8 cellular contexts compared by ENCODE assay signal in genomic region chr5:65102826-65103673, GRCh38.
DNase-seq lines count a peak whose midpoint lies in the region; ATAC-seq and TF ChIP-seq lines count a peak whose summit lies in the region.

No MANE protein-coding gene starts in this region.

- TF ChIP-seq CTCF in Calu3 (IDR thresholded peaks at IDR 0.05; ENCODE audit: unreplicated experiment) (peak; percentile 29), cardiac muscle cell (IDR thresholded peaks at IDR 0.05; ENCODE audit: low read depth, low read length) (peak; percentile 28)

- DNase-seq in Calu3 (peak; percentile 71), SK-N-DZ (ENCODE audit: low spot score) (peak; percentile 36), cardiac muscle cell (ENCODE audit: low read depth in 1 of 2, low spot score in 1 of 2) (peak in 1 of 2 donors; percentile 77), pulmonary artery endothelial cell (ENCODE audit: low read depth, low spot score) (peak; percentile 29), NCI-H446 treated with DMSO at 0.1 percent for 48 hours (lab: John Stamatoyannopoulos, UW) (no peak)

- no peaks in the 10 kb centered on the region for H3K27me3 Mint-ChIP-seq in Calu3 (ENCODE audit: unreplicated experiment)
- no peaks in the 10 kb centered on the region for H3K27me3 Mint-ChIP-seq in activated naive CD8-positive, alpha-beta T cell

- no TSS peak for BruUV-seq in Calu3 (replicated peaks; lab: Mats Ljungman, UMichigan)

- H3K4me1 ChIP-seq in HUES6 (ENCODE audit: control insufficient read depth, insufficient read depth, low read length) (peaks cover 16% of the 10 kb centered on the region), cardiac muscle cell (ENCODE audit: low read depth) (no peaks in the 10 kb centered on the region)

- H3K27me3 ChIP-seq in HUES6 (ENCODE audit: control insufficient read depth, insufficient read depth, low read length) (no peaks in the 10 kb centered on the region), cardiac muscle cell (no peaks in the 10 kb centered on the region)

- H3K36me3 ChIP-seq in HUES6 (ENCODE audit: control insufficient read depth, insufficient read depth, low read length) (no peaks in the 10 kb centered on the region), cardiac muscle cell (no peaks in the 10 kb centered on the region)

- H3K9me3 ChIP-seq in HUES6 (ENCODE audit: control insufficient read depth, insufficient read depth, low read depth, low read length) = no peaks in the 10 kb centered on the region
- no peaks in the 10 kb centered on the region for H3K9me3 ChIP-seq in cardiac muscle cell (ENCODE audit: low read depth)

- peak overlapping the region; percentile 57; the same call in 1 of the 2 replicates for H3K27ac ChIP-seq in HUES6 (ENCODE audit: low read depth, low read length)
- H3K27ac ChIP-seq in cardiac muscle cell = no peak overlapping the region

- H3K27ac Mint-ChIP-seq in Calu3 (ENCODE audit: unreplicated experiment) = peak overlapping the region; percentile 71
- H3K27ac Mint-ChIP-seq in activated naive CD8-positive, alpha-beta T cell = peak overlapping the region; percentile 85

- no peaks in the 10 kb centered on the region for H3K9me3 Mint-ChIP-seq in Calu3 (ENCODE audit: low read depth, unreplicated experiment)
- H3K9me3 Mint-ChIP-seq in activated naive CD8-positive, alpha-beta T cell (ENCODE audit: low read depth) = no peaks in the 10 kb centered on the region

- intact Hi-C loops in Calu3 (cut with micrococcal nuclease; ENCODE audit: unreplicated experiment) = loop anchor here (10.0 kb wide), 1 partner anchor 288 kb away; no protein-coding TSS in a partner anchor

- peak; percentile 60 for ATAC-seq in GM21367 (IDR thresholded peaks at IDR 0.05; ENCODE audit: unreplicated experiment)

- peak overlapping the region; percentile 52 for H3K4me3 ChIP-seq in HUES6 (ENCODE audit: low read depth, low read length)
- no peak overlapping the region for H3K4me3 ChIP-seq in cardiac muscle cell

- H3K36me3 Mint-ChIP-seq in Calu3 (ENCODE audit: insufficient read depth, unreplicated experiment) = peaks cover 10% of the 10 kb centered on the region
- H3K36me3 Mint-ChIP-seq in activated naive CD8-positive, alpha-beta T cell = no peaks in the 10 kb centered on the region

- peak overlapping the region; percentile 45 for H3K9ac ChIP-seq in HUES6 (ENCODE audit: low read length)

- peak overlapping the region; percentile 68 for H3K4me3 Mint-ChIP-seq in Calu3 (ENCODE audit: low read depth, unreplicated experiment)
- peak overlapping the region; percentile 84 for H3K4me3 Mint-ChIP-seq in activated naive CD8-positive, alpha-beta T cell

- no peaks in the 10 kb centered on the region for H3K4me1 Mint-ChIP-seq in Calu3 (ENCODE audit: low read depth, unreplicated experiment)
- H3K4me1 Mint-ChIP-seq in activated naive CD8-positive, alpha-beta T cell (ENCODE audit: low read depth) = peaks cover 48% of the 10 kb centered on the region

- CTCF ChIA-PET in Calu3 (lab: Charles Lee) = interaction anchor here (1.1 kb wide), 1 partner anchor 380 kb away, joined by 7 read pairs; no protein-coding TSS in a partner anchor
